In genomic region chr19:49579193-49579592, GRCh38 we compare ENCODE assay signal across 9 cellular contexts.
A peak's percentile ranks its signal among the peaks of the same experiment; 100 is the strongest.
DNase-seq lines count a peak whose midpoint lies in the region; ATAC-seq and TF ChIP-seq lines count a peak whose summit lies in the region.
"Had no signal": no experiment of that assay in that cellular context is flagged by ENCODE, and none has a peak within 500 bp of the region (broad histone marks: within the 10 kb centered on the region; RNA-seq: fewer than 3 reads in every experiment).

No MANE protein-coding gene starts in this region.

- no peak for TF ChIP-seq CTCF in HL-60 (IDR thresholded peaks at IDR 0.05; ENCODE audit: insufficient read depth, low read length)

- DNase-seq in HL-60 (ENCODE audit: low read depth in 1 of 2, low spot score in 1 of 2) (no peak), adipocyte (ENCODE audit: low read depth) (no peak), memory B cell (ENCODE audit: low spot score in 2 of 2) (no peak), NCI-H1436 (lab: John Stamatoyannopoulos, UW) (no peak)
- no peak for DNase-seq in stimulated activated CD4-positive, alpha-beta T cell treated with anti-CD3 and anti-CD28 coated beads, Interleukin-4, amount 100 ng/mL, for 24 hours
- DNase-seq: thyroid gland had no signal

- H3K4me1 ChIP-seq in ACC112 (ENCODE audit: control insufficient read depth, insufficient read depth, low read length, unreplicated experiment), result peaks cover 8% of the 10 kb centered on the region
- peaks cover 12% of the 10 kb centered on the region for H3K4me1 ChIP-seq in adipocyte (ENCODE audit: control insufficient read depth, insufficient read depth, low read length)

- H3K9me3 ChIP-seq in adipocyte (ENCODE audit: control insufficient read depth, low read length), result no peaks in the 10 kb centered on the region
- H3K9me3 ChIP-seq: thyroid gland had no signal

- peak overlapping the region; percentile 96 for H3K4me3 ChIP-seq in ACC112 (ENCODE audit: low read depth, low read length)
- peak overlapping the region; percentile 86; the same call in 1 of the 2 replicates for H3K4me3 ChIP-seq in HL-60 (replicated peaks; ENCODE audit: insufficient read depth, low read length)
- peak overlapping the region; percentile 96 for H3K4me3 ChIP-seq in adipocyte (ENCODE audit: low read length)

- H3K4me1 Mint-ChIP-seq in memory B cell, result peaks cover 16% of the 10 kb centered on the region

- H3K27me3 Mint-ChIP-seq in memory B cell, result no peaks in the 10 kb centered on the region

- peaks cover 2% of the 10 kb centered on the region for H3K36me3 Mint-ChIP-seq in memory B cell

- H3K36me3 ChIP-seq in ACC112 (ENCODE audit: insufficient read depth, low read length) (no peaks in the 10 kb centered on the region), adipocyte (ENCODE audit: control insufficient read depth, insufficient read depth, low read length, severe bottlenecking) (peaks cover 11% of the 10 kb centered on the region)

- H3K27ac ChIP-seq in ACC112 (ENCODE audit: low read depth, low read length) (no peak overlapping the region), HL-60 (replicated peaks) (no peak overlapping the region)

- H3K27me3 ChIP-seq in ACC112 (ENCODE audit: insufficient read depth, low read length), result no peaks in the 10 kb centered on the region
- H3K27me3 ChIP-seq in HL-60 (ENCODE audit: insufficient read depth, poor library complexity, severe bottlenecking), result no peaks in the 10 kb centered on the region
- no peaks in the 10 kb centered on the region for H3K27me3 ChIP-seq in adipocyte (replicated peaks; ENCODE audit: control insufficient read depth, insufficient read depth, low read length)
- H3K27me3 ChIP-seq: thyroid gland had no signal

- H3K79me2 ChIP-seq in ACC112 (ENCODE audit: control insufficient read depth, insufficient read depth, low read length, unreplicated experiment), result peaks cover 26% of the 10 kb centered on the region

- no peak for ATAC-seq in memory B cell (ENCODE audit: low read depth)
- ATAC-seq in GM18858 (IDR thresholded peaks at IDR 0.05; ENCODE audit: unreplicated experiment), result no peak
- ATAC-seq in HG03159 (IDR thresholded peaks at IDR 0.05; ENCODE audit: unreplicated experiment), result no peak

- peak overlapping the region; percentile 56 for H3K4me3 Mint-ChIP-seq in memory B cell

- no peak overlapping the region for H3K27ac Mint-ChIP-seq in memory B cell

- H3K9ac ChIP-seq in adipocyte (ENCODE audit: low read length), result peak overlapping the region; percentile 95

- no peaks in the 10 kb centered on the region for H3K9me3 Mint-ChIP-seq in memory B cell

- H2AFZ ChIP-seq in ACC112 (ENCODE audit: low read length, unreplicated experiment), result no peak overlapping the region
